ENCODE assay signal across 8 cellular contexts in the genomic region with DNA sequence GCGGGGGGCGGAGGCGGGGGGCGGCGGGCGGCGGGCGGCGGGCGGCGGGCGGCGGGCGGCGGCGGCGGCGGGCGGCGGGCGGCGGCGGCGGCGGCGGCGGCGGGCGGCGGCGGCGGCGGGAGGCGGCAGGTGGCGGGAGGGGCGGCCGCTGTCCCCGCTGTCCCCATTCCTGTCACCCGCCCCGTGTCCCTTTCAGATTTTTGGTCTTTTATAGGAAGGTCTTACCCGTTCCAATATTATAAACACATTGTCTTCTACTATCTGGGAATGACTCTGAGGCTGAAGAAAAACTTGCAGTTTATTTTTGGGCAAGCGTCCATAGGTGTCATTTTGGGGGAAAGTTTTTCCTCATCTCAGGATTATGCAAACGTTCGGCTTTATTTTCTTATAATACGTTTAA.
DNase-seq lines count a peak whose midpoint lies in the region; ATAC-seq and TF ChIP-seq lines count a peak whose summit lies in the region.

No MANE protein-coding gene starts in this region.

- no peaks in the 10 kb centered on the region for H4K20me1 ChIP-seq in DOHH2 (ENCODE audit: control insufficient read depth, insufficient read depth, low read depth, low read length)

- H3K27me3 ChIP-seq in DOHH2 (ENCODE audit: control insufficient read depth, low read length) = no peaks in the 10 kb centered on the region

- no peak overlapping the region for H3K27ac ChIP-seq in DOHH2 (ENCODE audit: low read depth, low read length)

- peak overlapping the region; percentile 96 for H3K27ac Mint-ChIP-seq in stimulated activated effector memory CD8-positive, alpha-beta T cell treated with anti-CD3 and anti-CD28 coated beads, Interleukin-12 subunit alpha, Interleukin-12 subunit beta, amount 100 ng/mL, for 72 hours

- no peaks in the 10 kb centered on the region for H3K9me2 ChIP-seq in DOHH2 (replicated peaks; ENCODE audit: control insufficient read depth, low read length)

- H3K4me1 Mint-ChIP-seq in stimulated activated effector memory CD8-positive, alpha-beta T cell treated with anti-CD3 and anti-CD28 coated beads, Interleukin-12 subunit alpha, Interleukin-12 subunit beta, amount 100 ng/mL, for 72 hours = no peaks in the 10 kb centered on the region

- no peaks in the 10 kb centered on the region; the same call in 1 of the 2 replicates for H3K36me3 ChIP-seq in DOHH2 (ENCODE audit: control insufficient read depth, low read length)

- H3K9me3 Mint-ChIP-seq in stimulated activated effector memory CD8-positive, alpha-beta T cell treated with anti-CD3 and anti-CD28 coated beads, Interleukin-12 subunit alpha, Interleukin-12 subunit beta, amount 100 ng/mL, for 72 hours = no peaks in the 10 kb centered on the region

- DNase-seq in HuH-7 (ENCODE audit: low spot score) (peak; percentile 36), activated T-helper 1 cell treated with Interleukin-2 at 50 U/mL for 16 hours (ENCODE audit: low read depth) (peak; percentile 1), NCI-H187 treated with DMSO at 0.1 percent for 48 hours (lab: John Stamatoyannopoulos, UW) (no peak)
- DNase-seq in stimulated activated effector memory CD8-positive, alpha-beta T cell treated with anti-CD3 and anti-CD28 coated beads, Interleukin-12 subunit alpha, Interleukin-12 subunit beta, amount 100 ng/mL, for 72 hours (ENCODE audit: low spot score in 2 of 2) = no peak

- H3K79me2 ChIP-seq in DOHH2 (ENCODE audit: control insufficient read depth, low read length) = peaks cover 10% of the 10 kb centered on the region

- no peak for ATAC-seq in stimulated activated effector memory CD8-positive, alpha-beta T cell treated with anti-CD3 and anti-CD28 coated beads, Interleukin-12 subunit alpha, Interleukin-12 subunit beta, amount 100 ng/mL, for 72 hours
- ATAC-seq in HG02973 (IDR thresholded peaks at IDR 0.05; ENCODE audit: unreplicated experiment) (no peak), GM21529 (IDR thresholded peaks at IDR 0.05; ENCODE audit: unreplicated experiment) (no peak)

- H3K4me3 ChIP-seq in DOHH2 (ENCODE audit: low read length) (peak overlapping the region; percentile 74), iPS-11a (ENCODE audit: low read depth, low read length) (peak overlapping the region; percentile 67)

- no peaks in the 10 kb centered on the region for H3K9me3 ChIP-seq in DOHH2 (ENCODE audit: control insufficient read depth, insufficient read depth, low read length)

- no peak for TF ChIP-seq CTCF in DOHH2 (IDR thresholded peaks at IDR 0.05; ENCODE audit: low read depth, low read length, poor library complexity, severe bottlenecking)

- H3F3A ChIP-seq in DOHH2 (ENCODE audit: control insufficient read depth, insufficient read depth) = peaks cover 5% of the 10 kb centered on the region; the same call in 1 of the 2 replicates

- peaks cover 8% of the 10 kb centered on the region for H3K36me3 Mint-ChIP-seq in stimulated activated effector memory CD8-positive, alpha-beta T cell treated with anti-CD3 and anti-CD28 coated beads, Interleukin-12 subunit alpha, Interleukin-12 subunit beta, amount 100 ng/mL, for 72 hours

- peaks cover 7% of the 10 kb centered on the region for H3K4me1 ChIP-seq in DOHH2 (ENCODE audit: control insufficient read depth, low read length)

- peak overlapping the region; percentile 62 for H3K4me2 ChIP-seq in DOHH2 (ENCODE audit: low read length)

- H3K4me3 Mint-ChIP-seq in stimulated activated effector memory CD8-positive, alpha-beta T cell treated with anti-CD3 and anti-CD28 coated beads, Interleukin-12 subunit alpha, Interleukin-12 subunit beta, amount 100 ng/mL, for 72 hours = peak overlapping the region; percentile 88

Comparison
In these comparisons a context has a peak if more than half of its experiments do, and no peak if none do; other contexts are left out.
1. DNase-seq: peak in HuH-7 (single experiment) and activated T-helper 1 cell treated with Interleukin-2 at 50 U/mL for 16 hours (single experiment); none in stimulated activated effector memory CD8-positive, alpha-beta T cell treated with anti-CD3 and anti-CD28 coated beads, Interleukin-12 subunit alpha, Interleukin-12 subunit beta, amount 100 ng/mL, for 72 hours (0 of 2) and NCI-H187 treated with DMSO at 0.1 percent for 48 hours (single experiment).